ENCODE assay signal across 12 cellular contexts in genomic region chr5:128038641-128039040, GRCh38. TPM values are rescaled to one million over a fixed set of nuclear protein-coding genes. Genes with fewer than 3 reads are reported as not detected.
DNase-seq lines count a peak whose midpoint lies in the region; ATAC-seq, FAIRE-seq and TF ChIP-seq lines count a peak whose summit lies in the region.
"Had no signal": no experiment of that assay in that cellular context is flagged by ENCODE, and none has a peak within 500 bp of the region (broad histone marks: within the 10 kb centered on the region; RNA-seq: fewer than 3 reads in every experiment).

No MANE protein-coding gene starts in this region.

- intact Hi-C loops in pancreas (cut with DNase I), result no loop called here

- peak; percentile 44 to 71 (median 60) for ATAC-seq in pancreas
- no peak for ATAC-seq in GM18861 (IDR thresholded peaks at IDR 0.05; ENCODE audit: unreplicated experiment)

- TF ChIP-seq CTCF in choroid plexus epithelial cell (conservative IDR thresholded peaks at IDR 0.05; ENCODE audit: low read depth, low read length) (no peak), pancreas (IDR thresholded peaks at IDR 0.05) (no peak)

- peaks cover 0 to 17% (median 7%) of the 10 kb centered on the region in 3 donors for H3K4me1 ChIP-seq in pancreas

- H3K27me3 ChIP-seq in pancreas, result no peaks in the 10 kb centered on the region

- H3K4me3 ChIP-seq in choroid plexus epithelial cell (ENCODE audit: low read depth, low read length) (no peak overlapping the region), pancreas (no peak overlapping the region)

- H3K27ac ChIP-seq in pancreas, result no peak overlapping the region

- H3K9me3 ChIP-seq in pancreas, result no peaks in the 10 kb centered on the region

- FAIRE-seq in pancreas (lab: Jason Lieb, UNC), result no peak

- no peaks in the 10 kb centered on the region for H3K36me3 ChIP-seq in pancreas

- DNase-seq in GM04503 (ENCODE audit: low read depth), result peak; percentile 9
- DNase-seq in NOMO-1 treated with DMSO at 0.1 percent for 48 hours (lab: John Stamatoyannopoulos, UW; ENCODE audit: unreplicated experiment), result peak; percentile 57
- peak; percentile 79 for DNase-seq in choroid plexus epithelial cell (ENCODE audit: low read depth)
- no peak for DNase-seq in pancreas
- no peak for DNase-seq in NCI-H2107 (lab: John Stamatoyannopoulos, UW)
- no peak for DNase-seq in NCI-H2029 treated with DMSO at 0.1 percent for 48 hours (lab: John Stamatoyannopoulos, UW)
- DNase-seq in activated CD8-positive, alpha-beta memory T cell treated with anti-CD3 and anti-CD28 coated beads for 24 hours, result no peak
- DNase-seq: activated B cell treated with CpG ODN at 0.5 μM for 24 hours; activated effector memory CD4-positive, alpha-beta T cell treated with anti-CD3 and anti-CD28 coated beads, Interleukin-2, amount 50 U/mL, for 16 hours; DMS 273 treated with DMSO at 0.1 percent for 48 hours; stimulated activated CD4-positive, alpha-beta T cell treated with anti-CD3 and anti-CD28 coated beads, Interleukin-4, amount 100 ng/mL, for 4 hours had no signal

RNA-seq across cellular contexts. Expression of gene SLC12A2, which starts 44.9 kb away (rescaled TPM):
- 10 to 100 TPM in 4 of 6 donors, 1 to 10 TPM in 2; 7.3 to 67.4 (median 12.5) TPM for total RNA-seq in pancreas
- 1 to 10 TPM; 2.1 to 2.7 TPM for polyA plus RNA-seq in pancreas

Comparison
In these comparisons a context has a peak if more than half of its experiments do, and no peak if none do; other contexts are left out.
1. DNase-seq: peak in GM04503 (single experiment), NOMO-1 treated with DMSO at 0.1 percent for 48 hours (single experiment) and choroid plexus epithelial cell (single experiment); none in pancreas (0 of 6), NCI-H2107 (single experiment), NCI-H2029 treated with DMSO at 0.1 percent for 48 hours (single experiment) and activated CD8-positive, alpha-beta memory T cell treated with anti-CD3 and anti-CD28 coated beads for 24 hours (single experiment).